8 cellular contexts compared by ENCODE assay signal in genomic region chr20:46089338-46090094, GRCh38. TPM values are rescaled to one million over a fixed set of nuclear protein-coding genes. Genes with fewer than 3 reads are reported as not detected.
DNase-seq lines count a peak whose midpoint lies in the region; ATAC-seq lines count a peak whose summit lies in the region.

Gene NCOA5 (minus strand): TSS chr20:46089962. CDS start chr20:46079424, 10,538 bp downstream.

- ATAC-seq in GM21529 (IDR thresholded peaks at IDR 0.05; ENCODE audit: unreplicated experiment) = peak; percentile 77

- no peaks in the 10 kb centered on the region for H3K27me3 Mint-ChIP-seq in IgD-negative memory B cell

- DNase-seq in DMS114 treated with DMSO at 0.1 percent for 48 hours (lab: John Stamatoyannopoulos, UW; ENCODE audit: unreplicated experiment) = peak; percentile 84
- peak; percentile 97 for DNase-seq in OCI-M1 (lab: John Stamatoyannopoulos, UW)
- peak; percentile 90 for DNase-seq in activated T-cell treated with anti-CD3 and anti-CD28 coated beads for 4 hours
- DNase-seq in epithelial cell of prostate (ENCODE audit: low read depth, low spot score) = peak; percentile 92
- peak; percentile 97 for DNase-seq in mucosa of gallbladder (ENCODE audit: low spot score)
- DNase-seq in stimulated activated CD8-positive, alpha-beta memory T cell treated with anti-CD3 and anti-CD28 coated beads, Interleukin-4, amount 100 ng/mL, for 4 hours (ENCODE audit: low read depth in 2 of 2, low spot score in 1 of 2) = peak; percentile 80 to 87

- H3K4me3 Mint-ChIP-seq in IgD-negative memory B cell = peak within 1 kb of the TSS; percentile 86 to 97 (median 91)

- peaks cover 38 to 55% (median 47%) of the 10 kb centered on the region in 3 donors for H3K4me1 Mint-ChIP-seq in IgD-negative memory B cell

- no peaks in the 10 kb centered on the region for H3K9me3 Mint-ChIP-seq in IgD-negative memory B cell

- H3K36me3 Mint-ChIP-seq in IgD-negative memory B cell = peaks cover 2% of the 10 kb centered on the region

- peak within 1 kb of the TSS; percentile 87 for H3K27ac ChIP-seq in epithelial cell of prostate

- peak within 1 kb of the TSS; percentile 83 to 97 (median 95) for H3K27ac Mint-ChIP-seq in IgD-negative memory B cell

RNA-seq across cellular contexts. Expression of gene NCOA5, which starts in this region (rescaled TPM):
- 30.1 TPM for polyA plus RNA-seq in IgD-negative memory B cell
- 27.0 TPM for total RNA-seq in mucosa of gallbladder

Comparison
In these comparisons a context has a peak if more than half of its experiments do, and no peak if none do; other contexts are left out.
1. Peak in every context shown above with its lines: DNase-seq, ATAC-seq and H3K27ac ChIP-seq.